1 cellular context compared by ENCODE assay signal in genomic region chr11:119316017-119316728, GRCh38.
TF ChIP-seq lines count a peak whose summit lies in the region.

No MANE protein-coding gene starts in this region.

TF ChIP-seq in GM12878, 131 proteins besides CTCF, POLR2A, EP300 and RAD21:
- TF ChIP-seq SUZ12 (IDR thresholded peaks at IDR 0.05; ENCODE audit: unreplicated experiment) (peak; percentile 37), MAX (IDR thresholded peaks at IDR 0.05; ENCODE audit: low read depth, low read length) (no peak), SRF (IDR thresholded peaks at IDR 0.05; ENCODE audit: low read depth in 2 of 2, low read length in 2 of 2) (peak in 1 of 2 experiments; percentile 46; a peak in 1 of 4 replicates)
